In genomic region chr7:131431289-131431688, GRCh38 we compare ENCODE assay signal across 10 cellular contexts.
DNase-seq lines count a peak whose midpoint lies in the region; ATAC-seq and TF ChIP-seq lines count a peak whose summit lies in the region.
"Had no signal": no experiment of that assay in that cellular context is flagged by ENCODE, and none has a peak within 500 bp of the region (broad histone marks: within the 10 kb centered on the region; RNA-seq: fewer than 3 reads in every experiment).

No MANE protein-coding gene starts in this region.

- no peak for TF ChIP-seq CTCF in HEK293 (tag by site-specific recombination; IDR thresholded peaks at IDR 0.05)
- no peak for TF ChIP-seq CTCF in PC-3 (conservative IDR thresholded peaks at IDR 0.05; ENCODE audit: low read depth, low read length)

- H3K4me1 ChIP-seq in HEK293 (ENCODE audit: control insufficient read depth, insufficient read depth, low read length) (no peaks in the 10 kb centered on the region), PC-3 (ENCODE audit: insufficient read depth, low read length) (no peaks in the 10 kb centered on the region; the same call in 1 of the 2 replicates)

- H2AFZ ChIP-seq in PC-3 (ENCODE audit: low read length), result no peak overlapping the region

- H3K36me3 ChIP-seq in HEK293 (ENCODE audit: control insufficient read depth in 2 of 2, insufficient read depth in 1 of 2, low read length in 2 of 2) (peaks cover 3 to 8% of the 10 kb centered on the region in 2 experiments; a peak in 2 of 3 replicates), PC-3 (ENCODE audit: low read depth, low read length) (no peaks in the 10 kb centered on the region)

- H3F3A ChIP-seq in PC-3 (ENCODE audit: low read length, unreplicated experiment), result no peaks in the 10 kb centered on the region

- H3K9me2 ChIP-seq in PC-3 (replicated peaks; ENCODE audit: low read length), result no peaks in the 10 kb centered on the region

- no peak overlapping the region for H3K4me3 ChIP-seq in HEK293 (ENCODE audit: low read depth, low read length)
- H3K4me3 ChIP-seq in PC-3 (ENCODE audit: low read length), result no peak overlapping the region

- H3K79me2 ChIP-seq in PC-3 (ENCODE audit: low read length), result no peaks in the 10 kb centered on the region

- no peaks in the 10 kb centered on the region for H3K27me3 ChIP-seq in PC-3 (ENCODE audit: low read length)

- H3K9me3 ChIP-seq in HEK293 (ENCODE audit: control insufficient read depth, insufficient read depth, low read depth, low read length) (no peaks in the 10 kb centered on the region), PC-3 (ENCODE audit: low read length) (no peaks in the 10 kb centered on the region)

- no peak overlapping the region for H3K9ac ChIP-seq in PC-3 (ENCODE audit: low read length)

- intact Hi-C loops in PC-3 (cut with micrococcal nuclease), result no loop called here

- DNase-seq in PC-3, result peak; percentile 64
- peak; percentile 76 for DNase-seq in fibroblast of peridontal ligament (ENCODE audit: extremely low read depth)
- peak; percentile 85 for DNase-seq in putamen (ENCODE audit: low spot score)
- no peak for DNase-seq in HuH-7 (ENCODE audit: low spot score)
- DNase-seq: stimulated activated CD4-positive, alpha-beta T cell treated with anti-CD3 and anti-CD28 coated beads, Interleukin-4, amount 100 ng/mL, for 4 hours had no signal

- H3K4me2 ChIP-seq in PC-3 (ENCODE audit: low read length), result no peak overlapping the region

- H3K27ac ChIP-seq in HEK293 (ENCODE audit: extremely low read depth, low read depth, low read length) (no peak overlapping the region), PC-3 (ENCODE audit: low read length) (no peak overlapping the region)

- CTCF ChIA-PET in HEK293 (lab: Yijun Ruan, JAX) (no interaction called here), PC-3 (lab: Charles Lee) (no interaction called here)

- BruUV-seq in PC-3 (replicated peaks; lab: Mats Ljungman, UMichigan), result no TSS peak

- no peaks in the 10 kb centered on the region for H4K20me1 ChIP-seq in PC-3 (ENCODE audit: low read length)

- peak; percentile 97 for ATAC-seq in PC-3
- ATAC-seq in activated CD4-positive, CD25-positive, alpha-beta regulatory T cell treated with anti-CD3 and anti-CD28 coated beads, Interleukin-2, amount 50 U/mL, for 24 hours, result no peak
- ATAC-seq in HG03439 (IDR thresholded peaks at IDR 0.05; ENCODE audit: unreplicated experiment), result no peak
- no peak for ATAC-seq in HG03432 (IDR thresholded peaks at IDR 0.05; ENCODE audit: unreplicated experiment)
- ATAC-seq: Panc1 had no signal

- POLR2A ChIA-PET in HEK293 (lab: Yijun Ruan, JAX) (no interaction called here), PC-3 (lab: Charles Lee; ENCODE audit: unreplicated experiment) (interaction anchor here (0.6 kb wide), 1 partner anchor 62 kb away, joined by 3 read pairs; no protein-coding TSS in a partner anchor)

TF ChIP-seq in HEK293, 187 proteins besides CTCF, POLR2A, EP300 and RAD21:
- TF ChIP-seq ZSCAN4 (tag by site-specific recombination; IDR thresholded peaks at IDR 0.05) (no peak), ZNF837 (tag by site-specific recombination; IDR thresholded peaks at IDR 0.05) (no peak), ZBTB17 (tag by site-specific recombination; IDR thresholded peaks at IDR 0.05) (0 out of 2 replicates have a peak, but pooled peaks have one; percentile 19), ZBTB26 (tag by site-specific recombination; optimal IDR thresholded peaks at IDR 0.05) (no peak), ZNF133 (tag by site-specific recombination; IDR thresholded peaks at IDR 0.05) (no peak)
